ENCODE assay signal across 26 cellular contexts in the genomic region with DNA sequence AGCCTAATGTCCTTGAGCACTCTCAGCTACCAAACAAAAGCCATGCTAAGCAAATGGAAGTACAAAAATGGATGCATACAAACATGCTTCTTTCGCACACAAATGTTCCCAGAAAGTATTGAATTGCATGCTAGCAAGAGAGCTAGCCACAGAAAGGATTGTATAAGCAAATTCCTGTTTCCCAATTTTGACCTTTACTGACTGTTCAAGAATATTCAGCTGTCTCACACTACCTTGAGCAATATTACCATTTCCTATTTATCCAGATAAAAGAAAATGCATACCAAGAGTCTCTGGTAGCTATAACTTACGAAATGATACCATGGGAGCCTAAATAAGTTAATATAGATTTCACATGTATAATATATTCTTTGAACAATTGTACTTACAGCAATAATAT.
DNase-seq lines count a peak whose midpoint lies in the region; ATAC-seq and TF ChIP-seq lines count a peak whose summit lies in the region.
"Had no signal": no experiment of that assay in that cellular context is flagged by ENCODE, and none has a peak within 500 bp of the region (broad histone marks: within the 10 kb centered on the region; RNA-seq: fewer than 3 reads in every experiment).

No MANE protein-coding gene starts in this region.

- CTCF ChIA-PET in T-cell (lab: Charles Lee), result interaction anchor here in 1 of 2 donors (0.7 kb wide), 1 partner anchor 26 kb away, joined by 3 read pairs; no protein-coding TSS in a partner anchor

- H3K4me3 Mint-ChIP-seq in T-cell, result no peak overlapping the region
- H3K4me3 Mint-ChIP-seq: endodermal cell, T-helper 17 cell had no signal

- no peaks in the 10 kb centered on the region for H3K4me1 ChIP-seq in lower lobe of right lung
- H3K4me1 ChIP-seq: A549 had no signal

- H3K36me3 ChIP-seq in lower lobe of right lung, result no peaks in the 10 kb centered on the region
- H3K36me3 ChIP-seq: WERI-Rb-1 had no signal

- intact Hi-C loops in lower lobe of right lung (cut with DNase I), result no loop called here

- ATAC-seq in lower lobe of right lung, result no peak
- no peak for ATAC-seq in HG02588 (IDR thresholded peaks at IDR 0.05; ENCODE audit: unreplicated experiment)
- no peak for ATAC-seq in T-cell (replicated peaks in 1 of 4)
- ATAC-seq: A549, HepG2, right cardiac atrium, Right ventricle myocardium inferior, T-helper 17 cell had no signal

- H3K27me3 ChIP-seq in lower lobe of right lung (ENCODE audit: low read depth), result no peaks in the 10 kb centered on the region

- POLR2A ChIA-PET in T-cell (lab: Charles Lee), result interaction anchor here in 1 of 2 donors (0.6 kb wide), 1 partner anchor 377 kb away, joined by 6 read pairs; no protein-coding TSS in a partner anchor

- no peaks in the 10 kb centered on the region for H3K36me3 Mint-ChIP-seq in T-cell

- no peaks in the 10 kb centered on the region for H3K9me3 ChIP-seq in lower lobe of right lung
- H3K9me3 ChIP-seq: A549 had no signal

- no peaks in the 10 kb centered on the region for H3K27me3 Mint-ChIP-seq in T-cell

- no peak for TF ChIP-seq CTCF in cardiac fibroblast (IDR thresholded peaks at IDR 0.05; ENCODE audit: low read depth, low read length)
- TF ChIP-seq CTCF in lower lobe of right lung (IDR thresholded peaks at IDR 0.05), result no peak

- H3K27ac Mint-ChIP-seq in T-cell, result no peak overlapping the region
- H3K27ac Mint-ChIP-seq: endodermal cell, T-helper 17 cell had no signal

- peak; percentile 16 for DNase-seq in SKM-1 treated with dmso at 0.1 percent for 144 hours (lab: John Stamatoyannopoulos, UW; ENCODE audit: unreplicated experiment)
- DNase-seq in SKM-1 (lab: John Stamatoyannopoulos, UW; ENCODE audit: unreplicated experiment), result no peak
- peak; percentile 74 to 78 for DNase-seq in cardiac fibroblast (ENCODE audit: low read depth in 2 of 2)
- no peak for DNase-seq in lower lobe of right lung
- no peak for DNase-seq in NCI-H2227 treated with DMSO at 0.1 percent for 48 hours (lab: John Stamatoyannopoulos, UW)
- no peak for DNase-seq in T-cell
- no peak for DNase-seq in activated CD4-positive, CD25-positive, alpha-beta regulatory T cell (lab: John Stamatoyannopoulos, UW)
- DNase-seq: activated CD8-positive, alpha-beta memory T cell treated with anti-CD3 and anti-CD28 coated beads, Interleukin-2, amount 50 U/mL, for 4 hours; activated effector memory CD4-positive, alpha-beta T cell treated with anti-CD3 and anti-CD28 coated beads, Interleukin-2, amount 50 U/mL, for 16 hours; amniotic stem cell; endodermal cell; HCEC 1CT; kidney; NCI-H1436; NCI-H2171; right cardiac atrium; stimulated activated CD4-positive, alpha-beta T cell treated with anti-CD3 and anti-CD28 coated beads, Interleukin-15, amount 100 ng/mL, for 24 hours; substantia nigra; T-helper 17 cell; WERI-Rb-1 had no signal

- peak overlapping the region; percentile 36 for H3K27ac ChIP-seq in lower lobe of right lung
- H3K27ac ChIP-seq: A549, C4-2B, WERI-Rb-1 had no signal

- H3K4me3 ChIP-seq in cardiac fibroblast (replicated peaks in 1 of 2; ENCODE audit: low read depth in 2 of 2, low read length in 2 of 2) (no peak overlapping the region), lower lobe of right lung (no peak overlapping the region)
- H3K4me3 ChIP-seq: A549, lung had no signal

- H3K9me3 Mint-ChIP-seq in T-cell, result no peaks in the 10 kb centered on the region

- H3K4me1 Mint-ChIP-seq in T-cell, result no peaks in the 10 kb centered on the region
- H3K4me1 Mint-ChIP-seq: T-helper 17 cell had no signal

Comparison
In these comparisons a context has a peak if more than half of its experiments do, and no peak if none do; other contexts are left out.
1. DNase-seq: peak in SKM-1 treated with dmso at 0.1 percent for 144 hours (single experiment) and cardiac fibroblast (2 of 2); none in SKM-1 (single experiment), lower lobe of right lung (single experiment), NCI-H2227 treated with DMSO at 0.1 percent for 48 hours (single experiment), T-cell (0 of 34) and activated CD4-positive, CD25-positive, alpha-beta regulatory T cell (0 of 4).